In the genomic region with DNA sequence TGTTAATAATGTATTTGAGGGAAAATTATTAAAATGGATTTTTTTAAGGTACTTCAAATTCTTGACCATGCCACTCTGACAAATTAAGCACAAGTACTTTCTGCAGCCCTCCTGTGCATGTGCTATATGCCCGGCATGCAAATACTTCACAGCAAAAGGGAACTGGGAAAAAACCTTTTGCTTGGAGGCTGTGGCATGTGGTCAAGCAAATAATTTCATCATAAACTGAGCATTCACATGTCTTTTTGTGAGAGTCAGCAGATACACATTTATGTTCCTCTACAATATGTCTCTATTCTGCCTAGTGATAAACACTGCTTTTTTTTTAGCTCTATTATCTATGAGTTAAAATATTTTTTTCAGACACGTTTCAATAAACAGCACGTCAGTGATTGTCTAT, we compare ENCODE assay signal across 14 cellular contexts. TPM values are rescaled to one million over a fixed set of nuclear protein-coding genes. Genes with fewer than 3 reads are reported as not detected.
A peak's percentile ranks its signal among the peaks of the same experiment; 100 is the strongest.
DNase-seq lines count a peak whose midpoint lies in the region; ATAC-seq and TF ChIP-seq lines count a peak whose summit lies in the region.
"Had no signal": no experiment of that assay in that cellular context is flagged by ENCODE, and none has a peak within 500 bp of the region (broad histone marks: within the 10 kb centered on the region; RNA-seq: fewer than 3 reads in every experiment).

No MANE protein-coding gene starts in this region.

- peaks cover 0 to 23% (median 0%) of the 10 kb centered on the region in 3 donors for H3K9me3 ChIP-seq in gastroesophageal sphincter
- H3K9me3 ChIP-seq: BE2C had no signal

- no peak for TF ChIP-seq EP300 in gastroesophageal sphincter (IDR thresholded peaks at IDR 0.05)

- TF ChIP-seq CTCF in GM12865 (IDR thresholded peaks at IDR 0.05; ENCODE audit: insufficient read depth, low read depth, low read length, missing control alignments), result no peak
- TF ChIP-seq CTCF in gastroesophageal sphincter (IDR thresholded peaks at IDR 0.05), result no peak

- H3K36me3 Mint-ChIP-seq in activated CD4-positive, alpha-beta memory T cell treated with anti-CD3 and anti-CD28 coated beads, Interleukin-2, amount 10 ng/mL, durations not matched to agents 7 days and 5 days (ENCODE audit: low read depth), result no peaks in the 10 kb centered on the region
- H3K36me3 Mint-ChIP-seq: activated naive CD4-positive, alpha-beta T cell treated with anti-CD3 and anti-CD28 coated beads, Interleukin-2, amount 10 ng/mL, durations not matched to agents 7 days and 5 days had no signal

- H3K27ac Mint-ChIP-seq in activated CD4-positive, alpha-beta memory T cell treated with anti-CD3 and anti-CD28 coated beads, Interleukin-2, amount 10 ng/mL, durations not matched to agents 7 days and 5 days, result no peak overlapping the region
- H3K27ac Mint-ChIP-seq: activated naive CD4-positive, alpha-beta T cell treated with anti-CD3 and anti-CD28 coated beads, Interleukin-2, amount 10 ng/mL, durations not matched to agents 7 days and 5 days had no signal

- POLR2A ChIA-PET in activated CD4-positive, alpha-beta memory T cell treated with anti-CD3 and anti-CD28 coated beads, Interleukin-2, amount 10 ng/mL, durations not matched to agents 7 days and 5 days (lab: Charles Lee), result no interaction called here

- H3K36me3 ChIP-seq in gastroesophageal sphincter, result no peaks in the 10 kb centered on the region
- H3K36me3 ChIP-seq: BE2C had no signal

- DNase-seq in GM12865 (ENCODE audit: low read depth) (peak; percentile 72), NOMO-1 treated with DMSO at 0.1 percent for 48 hours (lab: John Stamatoyannopoulos, UW; ENCODE audit: unreplicated experiment) (peak; percentile 99), posterior cingulate gyrus (no peak), inferior parietal cortex (ENCODE audit: extremely low spot score) (no peak)
- DNase-seq in activated CD4-positive, alpha-beta memory T cell treated with anti-CD3 and anti-CD28 coated beads, Interleukin-2, amount 10 ng/mL, durations not matched to agents 7 days and 5 days, result no peak
- DNase-seq: activated naive CD4-positive, alpha-beta T cell treated with anti-CD3 and anti-CD28 coated beads, Interleukin-2, amount 10 ng/mL, durations not matched to agents 7 days and 5 days; BE2C; cortex of kidney; hippocampal formation; Karpas-422; NCI-H446 treated with DMSO at 0.1 percent for 48 hours had no signal

- no peaks in the 10 kb centered on the region for H3K27me3 Mint-ChIP-seq in activated CD4-positive, alpha-beta memory T cell treated with anti-CD3 and anti-CD28 coated beads, Interleukin-2, amount 10 ng/mL, durations not matched to agents 7 days and 5 days
- H3K27me3 Mint-ChIP-seq: activated naive CD4-positive, alpha-beta T cell treated with anti-CD3 and anti-CD28 coated beads, Interleukin-2, amount 10 ng/mL, durations not matched to agents 7 days and 5 days had no signal

- CTCF ChIA-PET in activated CD4-positive, alpha-beta memory T cell treated with anti-CD3 and anti-CD28 coated beads, Interleukin-2, amount 10 ng/mL, durations not matched to agents 7 days and 5 days (lab: Charles Lee), result no interaction called here

- no peak overlapping the region for H3K4me3 ChIP-seq in GM12865 (ENCODE audit: low read depth, low read length)
- H3K4me3 ChIP-seq in gastroesophageal sphincter, result no peak overlapping the region

- ATAC-seq in HG02642 (IDR thresholded peaks at IDR 0.05; ENCODE audit: poor library complexity, unreplicated experiment) (peak; percentile 52), gastroesophageal sphincter (peak; percentile 69), HG03520 (IDR thresholded peaks at IDR 0.05; ENCODE audit: unreplicated experiment) (no peak)

- intact Hi-C loops in posterior cingulate gyrus (cut with DNase I), result no loop called here

- 4 to 47% methylated on average over 2 to 3 of the region's 3 CpGs for WGBS in gastroesophageal sphincter (ENCODE audit: low coverage in 1 of 2), 2 donors

- H3K4me3 Mint-ChIP-seq in activated CD4-positive, alpha-beta memory T cell treated with anti-CD3 and anti-CD28 coated beads, Interleukin-2, amount 10 ng/mL, durations not matched to agents 7 days and 5 days, result no peak overlapping the region
- H3K4me3 Mint-ChIP-seq: activated naive CD4-positive, alpha-beta T cell treated with anti-CD3 and anti-CD28 coated beads, Interleukin-2, amount 10 ng/mL, durations not matched to agents 7 days and 5 days had no signal

- peaks cover 3% of the 10 kb centered on the region for H3K9me3 Mint-ChIP-seq in activated CD4-positive, alpha-beta memory T cell treated with anti-CD3 and anti-CD28 coated beads, Interleukin-2, amount 10 ng/mL, durations not matched to agents 7 days and 5 days

- peak overlapping the region in 1 of 4 donors; percentile 3 for H3K27ac ChIP-seq in gastroesophageal sphincter

- no peak for TF ChIP-seq POLR2A in gastroesophageal sphincter (IDR thresholded peaks at IDR 0.05)

- no peaks in the 10 kb centered on the region for H3K27me3 ChIP-seq in gastroesophageal sphincter
- H3K27me3 ChIP-seq: BE2C had no signal

- peaks cover 0 to 18% (median 0%) of the 10 kb centered on the region in 3 donors for H3K4me1 ChIP-seq in gastroesophageal sphincter
- H3K4me1 ChIP-seq: BE2C had no signal

- no peaks in the 10 kb centered on the region for H3K4me1 Mint-ChIP-seq in activated CD4-positive, alpha-beta memory T cell treated with anti-CD3 and anti-CD28 coated beads, Interleukin-2, amount 10 ng/mL, durations not matched to agents 7 days and 5 days
- H3K4me1 Mint-ChIP-seq: activated naive CD4-positive, alpha-beta T cell treated with anti-CD3 and anti-CD28 coated beads, Interleukin-2, amount 10 ng/mL, durations not matched to agents 7 days and 5 days had no signal

RNA-seq across cellular contexts. Expression of a gene that starts 53.7 kb away (rescaled TPM):
- 10 to 100 TPM; 24.6 to 61.6 (median 33.0) TPM for total RNA-seq in gastroesophageal sphincter
- under 1 TPM; 0.30 to 0.38 TPM for total RNA-seq in activated CD4-positive, alpha-beta memory T cell treated with anti-CD3 and anti-CD28 coated beads, Interleukin-2, amount 10 ng/mL, durations not matched to agents 7 days and 5 days

Comparison
In these comparisons a context has a peak if more than half of its experiments do, and no peak if none do; other contexts are left out.
1. DNase-seq: peak in GM12865 (single experiment) and NOMO-1 treated with DMSO at 0.1 percent for 48 hours (single experiment); none in posterior cingulate gyrus (0 of 10), activated CD4-positive, alpha-beta memory T cell treated with anti-CD3 and anti-CD28 coated beads, Interleukin-2, amount 10 ng/mL, durations not matched to agents 7 days and 5 days (single experiment) and inferior parietal cortex (single experiment).
2. RNA of a gene that starts 53.7 kb away (total RNA-seq): 24.6 to 61.6 TPM in gastroesophageal sphincter; 0.30 to 0.38 TPM in activated CD4-positive, alpha-beta memory T cell treated with anti-CD3 and anti-CD28 coated beads, Interleukin-2, amount 10 ng/mL, durations not matched to agents 7 days and 5 days; every median in the first group is over 10 times any median in the second.